In the genomic region with DNA sequence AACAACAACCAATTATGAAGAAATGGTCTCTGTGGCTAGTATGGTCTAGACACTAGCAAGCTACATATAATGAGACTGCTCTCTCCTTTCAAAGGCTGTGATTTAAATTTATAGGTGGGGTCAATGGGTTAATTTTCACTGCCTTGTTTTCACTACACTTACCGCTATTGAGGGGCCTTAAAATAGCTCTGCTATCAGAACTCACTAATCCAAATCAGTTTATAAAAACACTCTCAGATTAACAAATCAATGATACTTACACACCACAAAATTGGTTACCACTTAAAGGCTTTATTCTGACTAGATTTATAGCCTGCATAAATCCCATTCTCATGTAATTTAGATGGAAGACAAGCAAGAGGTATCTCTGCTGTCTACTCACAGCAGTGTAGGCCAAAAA, we compare ENCODE assay signal across 20 cellular contexts.
"Had no signal": no experiment of that assay in that cellular context is flagged by ENCODE, and none has a peak within 500 bp of the region (broad histone marks: within the 10 kb centered on the region; RNA-seq: fewer than 3 reads in every experiment).

No MANE protein-coding gene starts in this region.

- ATAC-seq: heart left ventricle; left lobe of liver; naive thymus-derived CD4-positive, alpha-beta T cell; sciatic nerve; stimulated activated memory B cell treated with anti-CD40 and anti-IgM and Interleukin-4, amounts not matched to agents 10 μg/mL and 1 μg/mL and 100 μg/mL, for 72 hours had no signal

- DNase-seq: dorsolateral prefrontal cortex; effector CD8-positive, alpha-beta T cell; foreskin melanocyte; heart left ventricle; hippocampal formation; kidney glomerular epithelial cell; mammary epithelial cell; naive thymus-derived CD4-positive, alpha-beta T cell; posterior cingulate gyrus; spleen; stimulated activated CD4-positive, alpha-beta T cell treated with anti-CD3 and anti-CD28 coated beads, Interleukin-15, amount 100 ng/mL, for 24 hours; stimulated activated CD4-positive, alpha-beta T cell treated with anti-CD3 and anti-CD28 coated beads, Interleukin-1b, Interleukin-23, amount 100 ng/mL, for 48 hours; stimulated activated CD4-positive, alpha-beta T cell treated with anti-CD3 and anti-CD28 coated beads, Interleukin-4, amount 100 ng/mL, for 24 hours; tibial artery; upper lobe of left lung; uterus had no signal

- H3K27ac ChIP-seq: dorsolateral prefrontal cortex, heart left ventricle, neutrophil, spleen, tibial artery, upper lobe of left lung, uterus had no signal
